Comparison of ENCODE assay signal across 8 cellular contexts in genomic region chr1:235160395-235160964, GRCh38. TPM values are rescaled to one million over a fixed set of nuclear protein-coding genes. Genes with fewer than 3 reads are reported as not detected.
DNase-seq lines count a peak whose midpoint lies in the region; ATAC-seq, FAIRE-seq and TF ChIP-seq lines count a peak whose summit lies in the region.

No MANE protein-coding gene starts in this region.

- peak overlapping the region; percentile 76 for H2AFZ ChIP-seq in SU-DHL-6 (ENCODE audit: low read depth, low read length, severe bottlenecking)

- H3K9me3 ChIP-seq in SU-DHL-6 (ENCODE audit: insufficient read depth, low read length) (no peaks in the 10 kb centered on the region), esophagus (ENCODE audit: control insufficient read depth in 2 of 2, insufficient read depth in 1 of 2, low read depth in 1 of 2, low read length in 1 of 2) (no peaks in the 10 kb centered on the region), neutrophil (no peaks in the 10 kb centered on the region)

- H3K27me3 ChIP-seq in SU-DHL-6 (ENCODE audit: low read length) (no peaks in the 10 kb centered on the region), esophagus (ENCODE audit: control insufficient read depth in 1 of 2, insufficient read depth in 2 of 2, low read length in 2 of 2) (no peaks in the 10 kb centered on the region), neutrophil (no peaks in the 10 kb centered on the region)

- H4K20me1 ChIP-seq in SU-DHL-6 (ENCODE audit: low read depth, low read length), result no peaks in the 10 kb centered on the region; the same call in 1 of the 2 replicates

- no peak for FAIRE-seq in frontal cortex (lab: Jason Lieb, UNC)

- DNase-seq in COLO829 (ENCODE audit: low spot score), result peak; percentile 48
- no peak for DNase-seq in NCI-H526 treated with DMSO at 0.1 percent for 48 hours (lab: John Stamatoyannopoulos, UW)
- DNase-seq in frontal cortex (ENCODE audit: low spot score in 2 of 2), result no peak

- H3K27ac ChIP-seq in SU-DHL-6 (ENCODE audit: low read depth, low read length), result peak overlapping the region; percentile 49
- H3K27ac ChIP-seq in esophagus (ENCODE audit: low read depth in 2 of 2, low read length in 1 of 2), result peak overlapping the region; percentile 93 to 98
- H3K27ac ChIP-seq in neutrophil, result peak overlapping the region; percentile 89

- peak overlapping the region; percentile 82 for H3K9ac ChIP-seq in SU-DHL-6 (ENCODE audit: low read length)

- peak overlapping the region; percentile 86 for H3K4me3 ChIP-seq in SU-DHL-6 (ENCODE audit: insufficient read depth, low read length, poor library complexity, severe bottlenecking)
- peak overlapping the region; percentile 66 to 97 for H3K4me3 ChIP-seq in esophagus (ENCODE audit: low read depth in 1 of 2, low read length in 2 of 2)
- peak overlapping the region; percentile 84 for H3K4me3 ChIP-seq in neutrophil (ENCODE audit: low read depth in 1 of 2, low read length in 1 of 2)

- H3K9me2 ChIP-seq in SU-DHL-6 (replicated peaks; ENCODE audit: insufficient read depth, low read length), result no peaks in the 10 kb centered on the region

- peak; percentile 19 for ATAC-seq in GM19328 (IDR thresholded peaks at IDR 0.05; ENCODE audit: unreplicated experiment)
- peak; percentile 20 for ATAC-seq in HG03457 (IDR thresholded peaks at IDR 0.05; ENCODE audit: unreplicated experiment)

- peaks cover 44% of the 10 kb centered on the region for H3K79me2 ChIP-seq in SU-DHL-6 (ENCODE audit: insufficient read depth, low read length)

- 5 to 7% methylated on average over 16 of the region's 16 CpGs for WGBS in esophagus, 2 donors

- TF ChIP-seq CTCF in SU-DHL-6 (IDR thresholded peaks at IDR 0.05; ENCODE audit: insufficient read depth, low read length, poor library complexity, severe bottlenecking) (no peak), neutrophil (IDR thresholded peaks at IDR 0.05) (no peak)

- peaks cover 6% of the 10 kb centered on the region; the same call in 1 of the 2 replicates for H3F3A ChIP-seq in SU-DHL-6 (ENCODE audit: insufficient read depth)

- H3K36me3 ChIP-seq in SU-DHL-6 (ENCODE audit: low read length) (peaks cover 8% of the 10 kb centered on the region; the same call in 1 of the 2 replicates), esophagus (ENCODE audit: control insufficient read depth in 2 of 2, insufficient read depth in 2 of 2, low read length in 1 of 2) (peaks cover 2 to 7% of the 10 kb centered on the region in 2 donors), neutrophil (peaks cover 21% of the 10 kb centered on the region)

- H3K4me2 ChIP-seq in SU-DHL-6 (ENCODE audit: low read depth, low read length, poor library complexity, severe bottlenecking), result peak overlapping the region; percentile 91

- H3K4me1 ChIP-seq in esophagus (ENCODE audit: control insufficient read depth in 2 of 2, insufficient read depth in 2 of 2, low read length in 1 of 2) (peaks cover 0 to 3% of the 10 kb centered on the region in 2 donors), neutrophil (ENCODE audit: control insufficient read depth in 1 of 2, insufficient read depth in 1 of 2, low read depth in 1 of 2, low read length in 1 of 2) (peaks cover 16 to 18% of the 10 kb centered on the region in 2 experiments)

RNA-seq across cellular contexts. Expression of gene RBM34, which starts 0.6 kb away (rescaled TPM):
- 10 to 100 TPM; 57.4 to 86.1 TPM for polyA plus RNA-seq in esophagus
- total RNA-seq in frontal cortex, result 58.7 TPM

RNA-seq across cellular contexts. Expression of gene TOMM20, which starts 31.8 kb away (rescaled TPM):
- polyA plus RNA-seq in esophagus, result 10 to 100 TPM; 43.4 to 61.1 TPM
- 205 TPM for total RNA-seq in frontal cortex
